ENCODE assay signal across 1 cellular context in genomic region chr5:78417026-78417425, GRCh38.
TF ChIP-seq lines count a peak whose summit lies in the region.

No MANE protein-coding gene starts in this region.

TF ChIP-seq in K562, 482 proteins besides CTCF, POLR2A, EP300 and RAD21:
- TF ChIP-seq CEBPG (CRISPR knock-in tag; IDR thresholded peaks at IDR 0.05) (no peak), CEBPG (tag; conservative IDR thresholded peaks at IDR 0.05 in 1 of 2, IDR thresholded peaks at IDR 0.05 in 1 of 2) (peak in 1 of 2 experiments; percentile 65; a peak in 1 of 4 replicates), MEF2D (tag; conservative IDR thresholded peaks at IDR 0.05; ENCODE audit: low read depth) (no peak), ATF3 (IDR thresholded peaks at IDR 0.05) (peak; percentile 40), ATF3 (CRISPR knock-in tag; conservative IDR thresholded peaks at IDR 0.05) (no peak), CEBPB (tag; IDR thresholded peaks at IDR 0.05) (0 out of 2 replicates have a peak, but pooled peaks have one; percentile 8)
